In the genomic region with DNA sequence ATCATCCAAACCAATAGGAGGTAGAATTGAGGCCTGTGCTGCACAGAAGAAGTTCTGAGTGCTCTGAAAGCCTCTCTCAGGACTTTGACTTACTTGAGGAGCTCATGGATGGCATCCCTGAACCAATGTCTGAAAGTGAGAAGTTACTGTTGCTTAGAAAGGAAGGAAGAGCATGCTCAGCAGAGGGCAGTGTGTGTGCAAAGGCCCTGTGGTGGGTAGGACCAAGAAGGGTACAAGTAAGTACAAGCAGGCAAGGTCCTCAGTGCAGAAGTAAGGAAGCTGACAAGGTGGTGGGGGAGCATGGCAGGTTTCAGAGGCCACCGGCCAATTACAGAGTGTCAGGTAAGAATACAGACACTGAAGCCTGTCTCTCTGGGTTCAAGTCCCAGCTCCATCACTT, we compare ENCODE assay signal across 10 cellular contexts. TPM values are rescaled to one million over a fixed set of nuclear protein-coding genes. Genes with fewer than 3 reads are reported as not detected.
"Had no signal": no experiment of that assay in that cellular context is flagged by ENCODE, and none has a peak within 500 bp of the region (broad histone marks: within the 10 kb centered on the region; RNA-seq: fewer than 3 reads in every experiment).

No MANE protein-coding gene starts in this region.

- DNase-seq: GM23248, GOT3, H9, HCEC 1CT, HFFc6, KG1 had no signal

- H3K9ac ChIP-seq: GM23248 had no signal

- H3K4me3 ChIP-seq: GM23248 had no signal

- H2AFZ ChIP-seq: GM23248 had no signal

- ATAC-seq: HepG2 had no signal

- H3K27ac ChIP-seq: GM23248, HL-60 had no signal

- FAIRE-seq: H54, HepG2 had no signal

RNA-seq across cellular contexts. Expression of a gene that starts 31.4 kb away (rescaled TPM):
- total RNA-seq: GM23248, HepG2, HFFc6 had no signal
- polyA plus RNA-seq: GM23248, HepG2, IgD-negative memory B cell had no signal
